Comparison of ENCODE assay signal across 35 cellular contexts in genomic region chr15:68029959-68030358, GRCh38.
"Had no signal": no experiment of that assay in that cellular context is flagged by ENCODE, and none has a peak within 500 bp of the region (broad histone marks: within the 10 kb centered on the region; RNA-seq: fewer than 3 reads in every experiment).

No MANE protein-coding gene starts in this region.

- DNase-seq: Karpas-422, Kasumi-1, MG63, MM.1S, MV-4-11, NCI-H1048, NCI-H1092, NCI-H1092 treated with DMSO at 0.1 percent for 48 hours, NCI-H1105, NCI-H1105 treated with DMSO at 0.1 percent for 48 hours, NCI-H1417, NCI-H1417 treated with DMSO at 0.1 percent for 48 hours, NCI-H1436, NCI-H1436 treated with DMSO at 0.1 percent for 48 hours, NCI-H146, NCI-H1694, NCI-H1694 treated with DMSO at 0.1 percent for 48 hours, NCI-H187, NCI-H187 treated with DMSO at 0.1 percent for 48 hours, NCI-H1930, NCI-H2029, NCI-H2029 treated with DMSO at 0.1 percent for 48 hours, NCI-H2081, NCI-H2081 treated with DMSO at 0.1 percent for 48 hours, NCI-H2107, NCI-H2171, NCI-H2171 treated with DMSO at 0.1 percent for 48 hours, NCI-H2227 treated with DMSO at 0.1 percent for 48 hours, NCI-H226, NCI-H345, NCI-H446, NCI-H446 treated with DMSO at 0.1 percent for 48 hours, NCI-H510A, NCI-H510A treated with DMSO at 0.1 percent for 48 hours, NCI-H524 had no signal

- H3K36me3 ChIP-seq: MG63 had no signal

- H3K4me3 ChIP-seq: MG63 had no signal

- H3K9me3 ChIP-seq: MG63 had no signal
